In the genomic region with DNA sequence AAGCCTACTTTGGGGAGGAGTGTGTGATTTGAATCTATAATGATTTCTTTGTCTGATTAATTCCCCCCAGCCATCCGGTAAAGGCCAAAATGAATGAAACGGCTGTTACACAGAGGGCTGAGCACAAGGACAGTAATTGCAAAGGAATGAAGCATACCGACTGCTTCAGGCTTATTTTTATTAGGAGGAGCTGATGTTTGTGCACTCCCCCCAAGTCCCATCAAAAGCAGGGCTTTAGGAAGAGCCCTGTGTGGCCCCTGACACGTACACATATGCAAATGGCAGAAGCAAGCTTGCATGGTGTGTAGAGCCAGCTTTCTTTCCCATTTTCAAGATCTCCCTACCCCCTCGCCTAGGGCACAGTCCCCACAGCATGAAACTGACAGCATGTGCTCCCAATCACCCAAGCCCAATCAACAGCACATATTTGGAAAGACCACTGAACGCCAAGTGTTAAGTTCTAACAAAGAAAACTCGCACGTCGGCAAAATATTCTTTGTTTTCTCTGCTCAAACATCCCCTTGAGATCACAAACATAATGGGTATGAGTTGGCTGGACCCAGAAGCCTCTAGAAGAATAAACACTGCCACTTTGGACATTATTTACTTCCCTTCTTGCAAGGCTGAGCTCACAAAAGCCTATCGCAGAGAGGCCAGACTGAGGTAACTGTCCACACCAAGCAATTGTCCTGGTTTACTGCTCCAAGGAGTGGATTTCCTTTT, we compare ENCODE assay signal across 9 cellular contexts.
DNase-seq lines count a peak whose midpoint lies in the region; ATAC-seq and TF ChIP-seq lines count a peak whose summit lies in the region.
"Had no signal": no experiment of that assay in that cellular context is flagged by ENCODE, and none has a peak within 500 bp of the region (broad histone marks: within the 10 kb centered on the region; RNA-seq: fewer than 3 reads in every experiment).

No MANE protein-coding gene starts in this region.

- no peaks in the 10 kb centered on the region for H3K9me3 ChIP-seq in sigmoid colon

- no peaks in the 10 kb centered on the region for H3K36me3 ChIP-seq in sigmoid colon

- H3K4me1 ChIP-seq in sigmoid colon, result no peaks in the 10 kb centered on the region

- 75 to 76% methylated on average over 10 of the region's 10 CpGs for WGBS in sigmoid colon, 2 donors

- intact Hi-C loops in left ventricle myocardium superior (cut with micrococcal nuclease) (no loop called here), sigmoid colon (cut with DNase I) (no loop called here)

- TF ChIP-seq EP300 in sigmoid colon (IDR thresholded peaks at IDR 0.05), result no peak

- H3K4me3 ChIP-seq in sigmoid colon, result no peak overlapping the region

- TF ChIP-seq CTCF in sigmoid colon (IDR thresholded peaks at IDR 0.05), result no peak

- peak overlapping the region; percentile 47 to 60 (median 54) for H3K27ac ChIP-seq in sigmoid colon

- H3K27me3 ChIP-seq in sigmoid colon, result no peaks in the 10 kb centered on the region

- DNase-seq in GM03348 (ENCODE audit: low spot score) (peak; percentile 70), astrocyte of the hippocampus (ENCODE audit: low read depth, low spot score) (peak; percentile 95), left ventricle myocardium superior (no peak), sigmoid colon (no peak), NAMALWA (ENCODE audit: low spot score) (no peak), activated gamma-delta T cell (lab: John Stamatoyannopoulos, UW) (no peak), AML-193 (lab: John Stamatoyannopoulos, UW) (no peak), HPDE6-E6E7 (ENCODE audit: extremely low spot score) (no peak)
- DNase-seq: central memory CD4-positive, alpha-beta T cell had no signal

- peak; percentile 60 for ATAC-seq in left ventricle myocardium superior

- TF ChIP-seq POLR2A in sigmoid colon (IDR thresholded peaks at IDR 0.05), result no peak

Comparison
In these comparisons a context has a peak if more than half of its experiments do, and no peak if none do; other contexts are left out.
1. DNase-seq: peak in GM03348 (single experiment) and astrocyte of the hippocampus (single experiment); none in left ventricle myocardium superior (single experiment), sigmoid colon (single experiment), NAMALWA (single experiment), activated gamma-delta T cell (single experiment), AML-193 (0 of 2) and HPDE6-E6E7 (single experiment).